Comparison of ENCODE assay signal across 8 cellular contexts in the genomic region with DNA sequence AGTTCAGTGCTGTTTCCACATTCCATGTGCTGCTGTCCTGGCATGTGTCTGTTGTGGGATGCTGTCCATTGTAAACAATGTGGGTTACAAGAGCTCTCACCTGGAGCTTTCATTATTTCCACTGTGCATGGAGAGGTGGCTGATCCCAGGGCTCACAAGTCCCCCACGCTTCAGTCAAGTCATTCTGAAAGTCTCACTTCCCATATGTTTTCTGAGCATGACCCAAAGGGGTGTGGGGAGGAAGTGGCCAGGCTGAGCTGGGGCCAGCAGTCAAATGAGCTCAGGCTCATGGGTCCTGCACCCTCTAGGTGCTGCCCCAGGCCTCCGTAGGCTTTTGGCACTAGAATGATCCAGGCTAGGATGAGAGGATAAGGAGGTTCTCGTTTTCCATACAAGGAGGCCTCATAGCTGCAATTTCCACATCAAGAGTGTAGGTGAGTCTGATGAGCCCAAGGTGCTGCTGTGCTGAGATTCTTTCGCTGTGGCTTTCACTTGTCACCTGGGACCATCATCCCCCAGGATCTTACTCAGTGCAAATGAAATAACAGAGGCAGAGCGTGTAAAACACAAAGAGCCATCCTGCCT. TPM values are rescaled to one million over a fixed set of nuclear protein-coding genes. Genes with fewer than 3 reads are reported as not detected.
A peak's percentile ranks its signal among the peaks of the same experiment; 100 is the strongest.
DNase-seq lines count a peak whose midpoint lies in the region; ATAC-seq, FAIRE-seq and TF ChIP-seq lines count a peak whose summit lies in the region.

No MANE protein-coding gene starts in this region.

- H3K9ac ChIP-seq in KMS-11, result no peak overlapping the region

- no peak overlapping the region for H3K4me3 ChIP-seq in KMS-11 (IDR thresholded peaks at IDR 0.05; ENCODE audit: insufficient read depth, low read depth, low read length)

- peak; percentile 51 for DNase-seq in GM18507 (ENCODE audit: extremely low spot score, insufficient read length, low read depth)
- DNase-seq in HFFc6, result no peak
- DNase-seq in cerebellar nuclear complex (lab: John Stamatoyannopoulos, UW), result no peak
- no peak for DNase-seq in NCI-H82 treated with DMSO at 0.1 percent for 48 hours (lab: John Stamatoyannopoulos, UW; ENCODE audit: unreplicated experiment)
- no peak for DNase-seq in GOT3 (lab: John Stamatoyannopoulos, UW)

- H3K4me2 ChIP-seq in KMS-11, result peak overlapping the region; percentile 69

- peaks cover 28% of the 10 kb centered on the region for H3K4me1 Mint-ChIP-seq in HFFc6 (ENCODE audit: low read depth)

- peak overlapping the region; percentile 33; the same call in 1 of the 2 replicates for H3K27ac ChIP-seq in KMS-11

- H3K27me3 ChIP-seq in KMS-11 (ENCODE audit: insufficient read depth, low read depth), result no peaks in the 10 kb centered on the region

- H3K36me3 Mint-ChIP-seq in HFFc6 (ENCODE audit: low read depth), result no peaks in the 10 kb centered on the region

- peaks cover 6% of the 10 kb centered on the region for H3K27me3 Mint-ChIP-seq in HFFc6 (ENCODE audit: insufficient read depth)

- H2AFZ ChIP-seq in KMS-11 (ENCODE audit: low read depth), result no peak overlapping the region

- peak; percentile 80 for ATAC-seq in GM21515 (IDR thresholded peaks at IDR 0.05; ENCODE audit: unreplicated experiment)
- peak; percentile 22 for ATAC-seq in esophagus mucosa

- H3K79me2 ChIP-seq in KMS-11 (ENCODE audit: insufficient read depth, low read depth), result no peaks in the 10 kb centered on the region

- H3K4me1 ChIP-seq in KMS-11 (ENCODE audit: low read depth, poor library complexity, severe bottlenecking), result peaks cover 89% of the 10 kb centered on the region

- H3K27ac Mint-ChIP-seq in HFFc6, result no peak overlapping the region

- TF ChIP-seq CTCF in KMS-11 (conservative IDR thresholded peaks at IDR 0.05; ENCODE audit: low read depth, low read length), result no peak
- TF ChIP-seq CTCF in HFFc6 (IDR thresholded peaks at IDR 0.05), result no peak

- H3K9me3 Mint-ChIP-seq in HFFc6, result no peaks in the 10 kb centered on the region

- H3K4me3 Mint-ChIP-seq in HFFc6, result no peak overlapping the region

- no peaks in the 10 kb centered on the region for H4K20me1 ChIP-seq in KMS-11 (ENCODE audit: insufficient read depth)

- FAIRE-seq in GM18507 (lab: Jason Lieb, UNC), result peak; percentile 99

- H3K36me3 ChIP-seq in KMS-11 (ENCODE audit: insufficient read depth), result no peaks in the 10 kb centered on the region

RNA-seq across cellular contexts. Expression of a gene that starts 22.0 kb away (rescaled TPM):
- total RNA-seq in esophagus mucosa, result 17.1 TPM
- total RNA-seq in HFFc6 (2021; fragmentation: NEBNext Ultra II Directional; extraction: Animal tissue kit (Norgen Biotek cat#: 25700)), result 1 to 10 TPM; 2.7 to 4.0 (median 3.6) TPM
